ENCODE assay signal across 28 cellular contexts in the genomic region with DNA sequence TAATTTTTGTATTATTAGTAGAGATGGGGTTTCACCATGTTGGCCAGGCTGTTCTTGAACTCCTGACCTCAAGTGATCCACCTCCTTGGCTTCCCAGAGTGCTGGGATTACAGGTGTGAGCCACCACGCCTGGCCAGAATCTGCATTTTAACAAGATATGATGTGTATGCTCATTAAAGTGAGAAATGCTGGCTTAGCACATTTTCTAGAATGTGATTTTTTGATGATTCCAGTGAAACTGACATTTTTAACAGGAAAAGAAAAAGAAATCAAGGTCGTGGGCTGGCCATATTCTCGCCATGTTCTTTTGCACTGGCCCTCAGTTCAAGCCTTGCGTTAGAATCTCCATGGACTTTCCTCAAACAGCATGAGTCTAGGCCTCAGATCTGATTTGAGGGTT.
"Had no signal": no experiment of that assay in that cellular context is flagged by ENCODE, and none has a peak within 500 bp of the region (broad histone marks: within the 10 kb centered on the region; RNA-seq: fewer than 3 reads in every experiment).

No MANE protein-coding gene starts in this region.

- H3K27ac ChIP-seq: lower lobe of right lung, pancreas, prostate gland, sigmoid colon, testis, thyroid gland, transverse colon, upper lobe of left lung had no signal

- H3K27me3 ChIP-seq: pancreas, sigmoid colon, testis, thyroid gland, transverse colon, upper lobe of left lung, vagina had no signal

- H3K9me3 ChIP-seq: lower lobe of right lung, pancreas, prostate gland, sigmoid colon, testis, thyroid gland, transverse colon, upper lobe of left lung, vagina had no signal

- ATAC-seq: left cardiac atrium; left ventricle myocardium superior; lower lobe of right lung; naive thymus-derived CD8-positive, alpha-beta T cell; pancreas; stimulated activated memory B cell treated with anti-CD40 and anti-IgM and Interleukin-4, amounts not matched to agents 10 μg/mL and 1 μg/mL and 100 μg/mL, for 72 hours; stimulated activated naive CD8-positive, alpha-beta T cell treated with anti-CD3 and anti-CD28 coated beads, Interleukin-15, amount 100 ng/mL, for 72 hours had no signal

- FAIRE-seq: keratinocyte, pancreas, small intestine had no signal

- H3K4me1 ChIP-seq: lower lobe of right lung, pancreas, prostate gland, sigmoid colon, testis, thyroid gland, transverse colon had no signal

- DNase-seq: hippocampal formation; kidney glomerular epithelial cell; left cardiac atrium; left ventricle myocardium superior; lower lobe of right lung; mammary epithelial cell; mesenchymal stem cell; naive thymus-derived CD8-positive, alpha-beta T cell; nucleus accumbens; pancreas; retina; right cardiac atrium; sigmoid colon; small intestine; stimulated activated CD4-positive, alpha-beta T cell treated with anti-CD3 and anti-CD28 coated beads, Interleukin-1b, Interleukin-23, amount 100 ng/mL, for 48 hours; stimulated activated CD4-positive, alpha-beta T cell treated with anti-CD3 and anti-CD28 coated beads, Interleukin-2, amount 100 ng/mL, for 48 hours; stimulated activated CD4-positive, alpha-beta T cell treated with anti-CD3 and anti-CD28 coated beads, Interleukin-4, amount 100 ng/mL, for 4 hours; stimulated activated CD8-positive, alpha-beta memory T cell treated with anti-CD3 and anti-CD28 coated beads, Interleukin-4, amount 100 ng/mL, for 48 hours; stimulated activated naive CD4-positive, alpha-beta T cell treated with Interleukin-2 at 50 U/mL for 16 hours; stimulated activated naive CD8-positive, alpha-beta T cell treated with anti-CD3 and anti-CD28 coated beads, Interleukin-15, amount 100 ng/mL, for 72 hours; testis; thyroid gland; transverse colon; upper lobe of left lung had no signal

- H3K36me3 ChIP-seq: lower lobe of right lung, pancreas, prostate gland, sigmoid colon, thyroid gland, transverse colon, upper lobe of left lung, vagina had no signal

- H3K4me3 ChIP-seq: lower lobe of right lung, pancreas, prostate gland, sigmoid colon, testis, thyroid gland, transverse colon, upper lobe of left lung, vagina had no signal
